In the genomic region with DNA sequence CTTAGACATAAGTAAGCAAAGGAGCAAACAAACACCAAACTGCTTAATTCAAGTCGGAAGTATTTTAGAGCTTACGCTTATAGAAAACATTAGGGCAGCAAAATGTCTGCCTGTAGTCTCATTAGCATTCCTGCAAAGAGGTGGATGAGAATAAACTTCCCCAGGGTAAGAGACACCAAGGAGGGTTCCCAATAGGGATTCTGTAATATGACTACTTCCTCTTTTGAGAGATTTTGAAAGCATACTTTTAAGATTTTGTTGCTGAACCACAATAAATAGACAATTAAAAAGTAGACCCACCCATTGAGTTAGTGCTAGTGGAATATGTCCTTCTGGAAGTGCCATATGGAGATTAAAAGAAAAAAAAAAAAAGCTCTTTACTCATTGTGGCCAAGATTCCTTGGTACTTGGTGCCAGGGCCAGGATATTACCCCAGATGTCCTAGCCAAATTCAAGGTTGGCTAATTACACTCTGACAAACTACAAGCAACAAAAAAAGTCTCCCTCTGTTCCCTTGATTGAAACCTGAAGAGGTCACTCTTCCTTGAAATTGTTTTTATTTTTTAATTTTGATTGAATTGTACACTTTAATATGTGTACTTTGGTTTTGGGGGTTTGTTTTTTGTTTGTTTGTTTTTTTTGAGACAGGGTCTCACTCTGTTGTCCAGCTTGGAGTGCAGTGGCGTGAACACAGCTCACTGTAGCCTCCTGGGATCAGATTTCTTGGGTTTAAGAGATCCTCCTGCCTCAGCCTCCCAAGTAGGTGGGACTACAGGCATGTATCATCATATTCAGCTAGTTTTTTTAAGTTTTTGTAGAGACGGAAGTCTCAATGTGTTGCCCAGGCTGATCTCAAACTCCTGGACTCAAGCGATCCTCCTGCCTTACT, we compare ENCODE assay signal across 7 cellular contexts. TPM values are rescaled to one million over a fixed set of nuclear protein-coding genes. Genes with fewer than 3 reads are reported as not detected.
DNase-seq lines count a peak whose midpoint lies in the region; ATAC-seq and TF ChIP-seq lines count a peak whose summit lies in the region.

No MANE protein-coding gene starts in this region.

- no peak for TF ChIP-seq CTCF in breast epithelium (IDR thresholded peaks at IDR 0.05)
- TF ChIP-seq CTCF in psoas muscle (IDR thresholded peaks at IDR 0.05) = no peak

- intact Hi-C loops in breast epithelium (cut with DNase I; ENCODE audit: low total_unique reads) = no loop called here
- intact Hi-C loops in psoas muscle (cut with DNase I) = no loop called here
- intact Hi-C loops in head of caudate nucleus (cut with DNase I) = no loop called here

- H3K27me3 ChIP-seq in MG63 = no peaks in the 10 kb centered on the region
- H3K27me3 ChIP-seq in breast epithelium = no peaks in the 10 kb centered on the region
- no peaks in the 10 kb centered on the region for H3K27me3 ChIP-seq in psoas muscle (ENCODE audit: insufficient read depth in 3 of 3, low read length in 2 of 3)

- H3K4me3 ChIP-seq in MG63 (no peak overlapping the region), breast epithelium (no peak overlapping the region), psoas muscle (peak overlapping the region; percentile 48)

- H3K9me3 ChIP-seq in MG63 (peaks cover 7% of the 10 kb centered on the region), breast epithelium (no peaks in the 10 kb centered on the region), psoas muscle (no peaks in the 10 kb centered on the region)

- H3K27ac ChIP-seq in breast epithelium (peak overlapping the region; percentile 73 to 83), psoas muscle (peak overlapping the region; percentile 82)

- TF ChIP-seq POLR2A in breast epithelium (IDR thresholded peaks at IDR 0.05) = no peak

- 63 to 72% (median 64%) methylated on average over 5 of the region's 5 CpGs for WGBS in psoas muscle, 3 donors

- ATAC-seq in psoas muscle (peak; percentile 54 to 78 (median 65)), HG03521 (IDR thresholded peaks at IDR 0.05; ENCODE audit: unreplicated experiment) (no peak)

- H3K4me1 ChIP-seq in breast epithelium = peaks cover 0 to 6% of the 10 kb centered on the region in 2 donors
- peaks cover 59% of the 10 kb centered on the region for H3K4me1 ChIP-seq in psoas muscle

- peaks cover 23% of the 10 kb centered on the region for H3K36me3 ChIP-seq in MG63
- no peaks in the 10 kb centered on the region for H3K36me3 ChIP-seq in breast epithelium
- peaks cover 0 to 24% of the 10 kb centered on the region in 2 donors for H3K36me3 ChIP-seq in psoas muscle (ENCODE audit: insufficient read depth in 1 of 2, low read depth in 1 of 2)

- peak; percentile 52 for DNase-seq in DMS 273 treated with DMSO at 0.1 percent for 48 hours (lab: John Stamatoyannopoulos, UW)
- DNase-seq in MG63 = peak; percentile 41
- no peak for DNase-seq in breast epithelium (ENCODE audit: low spot score in 2 of 2)
- DNase-seq in psoas muscle = no peak
- DNase-seq in head of caudate nucleus = no peak
- DNase-seq in NCI-H2107 treated with DMSO at 0.1 percent for 48 hours (lab: John Stamatoyannopoulos, UW; ENCODE audit: unreplicated experiment) = no peak

RNA-seq across cellular contexts. Expression of a gene that starts 8.7 kb away (rescaled TPM):
- 23.9 and 75.3 TPM in 2 replicates for total RNA-seq in MG63 (2014; rRNA removed; shearing (Covaris generic); ENCODE audit: low replicate concordance)
- 100 to 1,000 TPM in 2 of 3 donors, 10 to 100 TPM in 1; 86.9 to 126 (median 108) TPM for total RNA-seq in breast epithelium
- total RNA-seq in psoas muscle = 100 to 1,000 TPM; 458 to 639 (median 574) TPM
- 100 to 1,000 TPM; 235 to 290 (median 241) TPM for polyA plus RNA-seq in psoas muscle

Comparison
In these comparisons a context has a peak if more than half of its experiments do, and no peak if none do; other contexts are left out.
1. DNase-seq: peak in DMS 273 treated with DMSO at 0.1 percent for 48 hours (single experiment) and MG63 (single experiment); none in breast epithelium (0 of 2), psoas muscle (0 of 2), head of caudate nucleus (0 of 42) and NCI-H2107 treated with DMSO at 0.1 percent for 48 hours (single experiment).